14 cellular contexts compared by ENCODE assay signal in the genomic region with DNA sequence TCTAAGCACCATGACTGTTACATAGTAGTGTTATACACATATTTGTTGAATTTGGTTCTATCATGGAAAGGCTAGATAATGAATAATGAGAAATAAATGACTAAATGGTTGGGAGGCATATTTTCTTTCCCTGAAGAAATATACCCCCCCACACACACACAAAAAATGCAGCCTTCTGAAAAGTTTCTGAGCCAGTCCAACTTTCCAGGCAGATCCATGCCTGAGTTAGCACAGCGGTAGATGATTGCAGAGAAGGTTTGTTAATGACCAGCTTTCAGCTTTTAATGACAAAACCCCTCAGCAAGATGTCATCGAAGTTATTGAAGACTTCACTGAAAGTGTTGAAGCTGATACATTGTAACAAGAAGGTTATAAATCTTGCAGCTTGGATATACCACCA.
A peak's percentile ranks its signal among the peaks of the same experiment; 100 is the strongest.
DNase-seq lines count a peak whose midpoint lies in the region; ATAC-seq and TF ChIP-seq lines count a peak whose summit lies in the region.
"Had no signal": no experiment of that assay in that cellular context is flagged by ENCODE, and none has a peak within 500 bp of the region (broad histone marks: within the 10 kb centered on the region; RNA-seq: fewer than 3 reads in every experiment).

No MANE protein-coding gene starts in this region.

- no peaks in the 10 kb centered on the region for H3K9me3 ChIP-seq in neural cell (ENCODE audit: low read length)
- H3K9me3 ChIP-seq: Caco-2 had no signal

- TF ChIP-seq EP300 in neural cell (conservative IDR thresholded peaks at IDR 0.05; ENCODE audit: poor library complexity, severe bottlenecking): no peak

- no peak overlapping the region for H3K4me3 ChIP-seq in neural cell (ENCODE audit: low read length)
- H3K4me3 ChIP-seq: GM23248 had no signal

- no peaks in the 10 kb centered on the region for H3F3A ChIP-seq in neural cell (ENCODE audit: insufficient read depth, low read length, poor library complexity, severe bottlenecking)

- TF ChIP-seq RAD21 in neural cell (conservative IDR thresholded peaks at IDR 0.05): no peak

- no peaks in the 10 kb centered on the region for H3K9me2 ChIP-seq in neural cell (ENCODE audit: insufficient read depth, low read length)

- no peak overlapping the region for H3K4me2 ChIP-seq in neural cell (ENCODE audit: low read length)
- H3K4me2 ChIP-seq: KMS-11 had no signal

- DNase-seq in NCI-H69 (lab: John Stamatoyannopoulos, UW) (peak; percentile 82), kidney tubule cell (ENCODE audit: low spot score) (peak; percentile 75), KBM-7 (no peak)
- DNase-seq: AML-193; Caco-2; CD4-positive, alpha-beta T cell; DMS79 treated with DMSO at 0.1 percent for 48 hours; GF-D8; GM23248 had no signal

- ATAC-seq in GM19397 (IDR thresholded peaks at IDR 0.05; ENCODE audit: unreplicated experiment): no peak
- ATAC-seq in HG02798 (IDR thresholded peaks at IDR 0.05; ENCODE audit: poor library complexity, unreplicated experiment): no peak

- H3K27me3 ChIP-seq in neural cell (ENCODE audit: insufficient read depth, low read depth, low read length): no peaks in the 10 kb centered on the region

- H4K20me1 ChIP-seq in neural cell (ENCODE audit: insufficient read depth): no peaks in the 10 kb centered on the region

- H3K36me3 ChIP-seq in neural cell (ENCODE audit: insufficient read depth, low read length): no peaks in the 10 kb centered on the region

- no peak overlapping the region for H2AFZ ChIP-seq in neural cell (ENCODE audit: low read depth, low read length)
- H2AFZ ChIP-seq: GM23248 had no signal

- H3K9ac ChIP-seq in neural cell (ENCODE audit: low read length): no peak overlapping the region
- H3K9ac ChIP-seq: GM23248, KMS-11 had no signal

- in situ Hi-C loops in KBM-7 (cut with MboI; ENCODE audit: low pct_unique_long_range_greater_than_20kb, low sequenced_read_pairs): no loop called here

- H3K27ac ChIP-seq in neural cell (ENCODE audit: low read length): no peak overlapping the region
- H3K27ac ChIP-seq: C4-2B, GM23248, KMS-11 had no signal

- H3K79me2 ChIP-seq in neural cell (replicated peaks; ENCODE audit: insufficient read depth, low read length): no peaks in the 10 kb centered on the region

- TF ChIP-seq CTCF in neural cell (IDR thresholded peaks at IDR 0.05; ENCODE audit: poor library complexity, severe bottlenecking): no peak

TF ChIP-seq in neural cell, 6 proteins besides CTCF, POLR2A, EP300 and RAD21:
- TF ChIP-seq POLR2AphosphoS5 (IDR thresholded peaks at IDR 0.05) (peak; percentile 21), EZH2 (IDR thresholded peaks at IDR 0.05; ENCODE audit: borderline replicate concordance, insufficient read depth, low read length, poor library complexity, severe bottlenecking) (no peak), MXI1 (conservative IDR thresholded peaks at IDR 0.05; ENCODE audit: poor library complexity, severe bottlenecking) (no peak), TAF1 (IDR thresholded peaks at IDR 0.05; ENCODE audit: low read depth) (no peak), SMC3 (conservative IDR thresholded peaks at IDR 0.05; ENCODE audit: poor library complexity) (no peak)
- TF ChIP-seq, protein P1, sequence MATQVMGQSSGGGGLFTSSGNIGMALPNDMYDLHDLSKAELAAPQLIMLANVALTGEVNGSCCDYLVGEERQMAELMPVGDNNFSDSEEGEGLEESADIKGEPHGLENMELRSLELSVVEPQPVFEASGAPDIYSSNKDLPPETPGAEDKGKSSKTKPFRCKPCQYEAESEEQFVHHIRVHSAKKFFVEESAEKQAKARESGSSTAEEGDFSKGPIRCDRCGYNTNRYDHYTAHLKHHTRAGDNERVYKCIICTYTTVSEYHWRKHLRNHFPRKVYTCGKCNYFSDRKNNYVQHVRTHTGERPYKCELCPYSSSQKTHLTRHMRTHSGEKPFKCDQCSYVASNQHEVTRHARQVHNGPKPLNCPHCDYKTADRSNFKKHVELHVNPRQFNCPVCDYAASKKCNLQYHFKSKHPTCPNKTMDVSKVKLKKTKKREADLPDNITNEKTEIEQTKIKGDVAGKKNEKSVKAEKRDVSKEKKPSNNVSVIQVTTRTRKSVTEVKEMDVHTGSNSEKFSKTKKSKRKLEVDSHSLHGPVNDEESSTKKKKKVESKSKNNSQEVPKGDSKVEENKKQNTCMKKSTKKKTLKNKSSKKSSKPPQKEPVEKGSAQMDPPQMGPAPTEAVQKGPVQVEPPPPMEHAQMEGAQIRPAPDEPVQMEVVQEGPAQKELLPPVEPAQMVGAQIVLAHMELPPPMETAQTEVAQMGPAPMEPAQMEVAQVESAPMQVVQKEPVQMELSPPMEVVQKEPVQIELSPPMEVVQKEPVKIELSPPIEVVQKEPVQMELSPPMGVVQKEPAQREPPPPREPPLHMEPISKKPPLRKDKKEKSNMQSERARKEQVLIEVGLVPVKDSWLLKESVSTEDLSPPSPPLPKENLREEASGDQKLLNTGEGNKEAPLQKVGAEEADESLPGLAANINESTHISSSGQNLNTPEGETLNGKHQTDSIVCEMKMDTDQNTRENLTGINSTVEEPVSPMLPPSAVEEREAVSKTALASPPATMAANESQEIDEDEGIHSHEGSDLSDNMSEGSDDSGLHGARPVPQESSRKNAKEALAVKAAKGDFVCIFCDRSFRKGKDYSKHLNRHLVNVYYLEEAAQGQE (IDR thresholded peaks at IDR 0.05; ENCODE audit: borderline replicate concordance): no peak
